In the genomic region with DNA sequence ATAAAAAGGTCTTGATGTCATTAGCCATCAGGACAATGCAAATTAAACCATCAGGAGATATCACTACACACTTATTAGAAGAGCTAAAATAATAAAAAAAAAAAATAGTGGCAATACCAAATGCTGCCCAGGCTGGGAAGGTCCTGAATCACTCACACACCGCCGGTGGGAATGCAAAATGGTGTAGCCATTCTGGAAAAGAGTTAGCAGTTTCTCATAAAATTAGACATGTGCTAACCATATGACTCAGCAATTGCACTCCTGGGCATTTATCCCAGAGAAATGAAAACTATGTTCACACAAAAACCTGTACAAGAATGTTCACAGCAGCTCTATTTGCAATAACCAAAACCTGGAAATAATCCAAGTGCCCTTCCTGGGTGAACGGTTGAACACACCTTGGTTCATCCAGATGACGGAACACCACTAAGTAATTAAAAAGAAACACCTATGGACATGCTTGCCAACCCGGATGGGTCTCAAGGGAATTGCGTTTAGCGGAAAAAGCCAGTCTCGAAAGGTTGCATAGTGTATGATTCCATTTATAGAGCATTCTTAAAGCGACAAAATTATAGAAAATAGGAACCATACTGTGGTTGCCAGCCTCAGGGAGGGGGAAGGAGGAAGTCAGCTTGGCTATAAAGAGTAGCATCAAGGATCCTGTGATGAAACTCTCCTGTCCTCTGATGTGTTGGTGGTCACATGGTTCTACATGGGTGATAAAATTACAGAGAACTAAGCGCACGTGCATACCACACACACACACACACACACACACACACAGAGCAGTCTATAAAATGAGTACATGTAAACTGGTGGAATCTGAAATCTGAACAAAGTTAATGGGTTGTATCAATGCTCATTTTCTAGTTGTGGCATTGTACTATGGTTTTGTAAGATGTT, we compare ENCODE assay signal across 1 cellular context.
TF ChIP-seq lines count a peak whose summit lies in the region.

No MANE protein-coding gene starts in this region.

TF ChIP-seq in GM12878, 131 proteins besides CTCF, POLR2A, EP300 and RAD21 (continued from another document):
- no peak for TF ChIP-seq CEBPZ (IDR thresholded peaks at IDR 0.05; ENCODE audit: low read depth, low read length)
- no peak for TF ChIP-seq SIN3A (IDR thresholded peaks at IDR 0.05; ENCODE audit: low read depth, low read length)
- 0 out of 2 replicates have a peak, but pooled peaks have one; percentile 39 for TF ChIP-seq BACH1 (IDR thresholded peaks at IDR 0.05; ENCODE audit: borderline replicate concordance)
- TF ChIP-seq NFXL1 (IDR thresholded peaks at IDR 0.05; ENCODE audit: borderline replicate concordance) = no peak
- TF ChIP-seq ELK1 (IDR thresholded peaks at IDR 0.05; ENCODE audit: low read depth, low read length) = no peak
- TF ChIP-seq NFYA (IDR thresholded peaks at IDR 0.05; ENCODE audit: borderline replicate concordance, low read depth, low read length) = no peak
- TF ChIP-seq YY1 (IDR thresholded peaks at IDR 0.05; ENCODE audit: low read depth, low read length) = no peak
- TF ChIP-seq BCL11A (IDR thresholded peaks at IDR 0.05; ENCODE audit: low read depth, low read length) = 0 out of 2 replicates have a peak, but pooled peaks have one; percentile 58
- no peak for TF ChIP-seq FOS (IDR thresholded peaks at IDR 0.05; ENCODE audit: borderline replicate concordance, extremely low read depth, insufficient read length)
- peak; percentile 91 for TF ChIP-seq RAD51 (IDR thresholded peaks at IDR 0.05)
TF ChIP-seq in GM12878: peak in this region for 49.
